In genomic region chr3:156098437-156099035, GRCh38 we compare ENCODE assay signal across 16 cellular contexts. TPM values are rescaled to one million over a fixed set of nuclear protein-coding genes. Genes with fewer than 3 reads are reported as not detected.
DNase-seq lines count a peak whose midpoint lies in the region; ATAC-seq lines count a peak whose summit lies in the region.
"Had no signal": no experiment of that assay in that cellular context is flagged by ENCODE, and none has a peak within 500 bp of the region (broad histone marks: within the 10 kb centered on the region; RNA-seq: fewer than 3 reads in every experiment).

No MANE protein-coding gene starts in this region.

- no peak overlapping the region for H2BK5ac ChIP-seq in trophoblast cell (ENCODE audit: low read depth, low read length, poor library complexity)

- no peaks in the 10 kb centered on the region for H3K79me2 ChIP-seq in trophoblast cell (ENCODE audit: control insufficient read depth, insufficient read depth, low read length, poor library complexity)

- H4K91ac ChIP-seq in trophoblast cell (ENCODE audit: low read depth, low read length) = no peak overlapping the region

- H2BK12ac ChIP-seq in trophoblast cell (ENCODE audit: low read length) = no peak overlapping the region

- H3K4ac ChIP-seq in trophoblast cell (ENCODE audit: low read depth, low read length) = no peak overlapping the region

- H3K36me3 ChIP-seq in trophoblast cell (ENCODE audit: control insufficient read depth in 1 of 2, insufficient read depth in 2 of 2, low read length in 2 of 2) = no peaks in the 10 kb centered on the region
- H3K36me3 ChIP-seq: MG63 had no signal

- no peaks in the 10 kb centered on the region for H3K4me1 ChIP-seq in trophoblast cell (ENCODE audit: control insufficient read depth in 1 of 2, insufficient read depth in 2 of 2, low read length in 2 of 2)

- H3K27me3 ChIP-seq in trophoblast cell (ENCODE audit: insufficient read depth, low read length) = no peaks in the 10 kb centered on the region
- H3K27me3 ChIP-seq: MG63 had no signal

- no peak overlapping the region for H3K27ac ChIP-seq in trophoblast cell (ENCODE audit: low read depth, low read length)

- no peak overlapping the region for H2BK120ac ChIP-seq in trophoblast cell (ENCODE audit: insufficient read depth, low read length, poor library complexity)

- ATAC-seq in GM18867 (IDR thresholded peaks at IDR 0.05; ENCODE audit: unreplicated experiment) (peak; percentile 97), GM21529 (IDR thresholded peaks at IDR 0.05; ENCODE audit: unreplicated experiment) (peak; percentile 75), HG03139 (IDR thresholded peaks at IDR 0.05; ENCODE audit: unreplicated experiment) (peak; percentile 60)
- ATAC-seq: left lobe of liver had no signal

- no peak overlapping the region for H2AFZ ChIP-seq in trophoblast cell (ENCODE audit: insufficient read depth, low read length, poor library complexity)

- H4K12ac ChIP-seq in trophoblast cell (ENCODE audit: low read depth, low read length) = no peak overlapping the region

- no peak overlapping the region for H2AK5ac ChIP-seq in trophoblast cell (ENCODE audit: low read length)

- H3K79me1 ChIP-seq in trophoblast cell (ENCODE audit: low read length) = no peaks in the 10 kb centered on the region

- no peak overlapping the region for H3K4me3 ChIP-seq in trophoblast cell (ENCODE audit: low read depth, low read length)
- H3K4me3 ChIP-seq: MG63 had no signal

- H3K4me2 ChIP-seq in trophoblast cell (ENCODE audit: low read length) = no peak overlapping the region

- no peak overlapping the region for H3K23ac ChIP-seq in trophoblast cell (ENCODE audit: low read length)

- H3K9me3 ChIP-seq in trophoblast cell (ENCODE audit: insufficient read depth, low read depth, low read length) = no peaks in the 10 kb centered on the region
- H3K9me3 ChIP-seq: MG63 had no signal

- H4K8ac ChIP-seq in trophoblast cell (ENCODE audit: low read depth, low read length) = no peak overlapping the region

- no peak overlapping the region for H3K9ac ChIP-seq in trophoblast cell (ENCODE audit: low read length)

- DNase-seq in trophoblast cell (peak; percentile 14 to 55), COLO668 (lab: John Stamatoyannopoulos, UW; ENCODE audit: unreplicated experiment) (no peak), C1 segment of cervical spinal cord (lab: John Stamatoyannopoulos, UW) (no peak), NCI-H1105 treated with DMSO at 0.1 percent for 48 hours (lab: John Stamatoyannopoulos, UW) (no peak)
- no peak for DNase-seq in stimulated activated CD4-positive, alpha-beta T cell treated with anti-CD3 and anti-CD28 coated beads, Interleukin-2, amount 100 ng/mL, for 24 hours
- DNase-seq: activated CD4-positive, alpha-beta T cell treated with anti-CD3 and anti-CD28 coated beads for 48 hours; activated naive CD8-positive, alpha-beta T cell treated with anti-CD3 and anti-CD28 coated beads, Interleukin-2, amount 10 ng/mL, durations not matched to agents 7 days and 5 days; activated T-cell treated with anti-CD3 and anti-CD28 coated beads, Interleukin-2, amount 50 U/mL, for 1 hour; DMS53; MG63; NCI-H2081; NCI-H524 treated with DMSO at 0.1 percent for 48 hours had no signal

- WGBS in trophoblast cell (ENCODE audit: extremely low coverage, insufficient coverage, insufficient read length) = no CpG with 5 or more reads among the region's 4 CpGs

- H3K14ac ChIP-seq in trophoblast cell (ENCODE audit: low read length) = no peak overlapping the region

- no peak overlapping the region for H3K18ac ChIP-seq in trophoblast cell (ENCODE audit: low read length)

RNA-seq across cellular contexts. Expression of gene KCNAB1, which starts 21.8 kb away (rescaled TPM):
- polyA plus RNA-seq in trophoblast cell (2013) = 0.25 and 0.33 TPM in 2 replicates

Comparison
In these comparisons a context has a peak if more than half of its experiments do, and no peak if none do; other contexts are left out.
1. DNase-seq: peak in trophoblast cell (2 of 2); none in stimulated activated CD4-positive, alpha-beta T cell treated with anti-CD3 and anti-CD28 coated beads, Interleukin-2, amount 100 ng/mL, for 24 hours (0 of 2), COLO668 (single experiment), C1 segment of cervical spinal cord (0 of 14) and NCI-H1105 treated with DMSO at 0.1 percent for 48 hours (single experiment).
2. Peak in every context shown above with its lines, with median percentiles within 50 percentile points of each other: ATAC-seq.